ENCODE assay signal across 1 cellular context in the genomic region with DNA sequence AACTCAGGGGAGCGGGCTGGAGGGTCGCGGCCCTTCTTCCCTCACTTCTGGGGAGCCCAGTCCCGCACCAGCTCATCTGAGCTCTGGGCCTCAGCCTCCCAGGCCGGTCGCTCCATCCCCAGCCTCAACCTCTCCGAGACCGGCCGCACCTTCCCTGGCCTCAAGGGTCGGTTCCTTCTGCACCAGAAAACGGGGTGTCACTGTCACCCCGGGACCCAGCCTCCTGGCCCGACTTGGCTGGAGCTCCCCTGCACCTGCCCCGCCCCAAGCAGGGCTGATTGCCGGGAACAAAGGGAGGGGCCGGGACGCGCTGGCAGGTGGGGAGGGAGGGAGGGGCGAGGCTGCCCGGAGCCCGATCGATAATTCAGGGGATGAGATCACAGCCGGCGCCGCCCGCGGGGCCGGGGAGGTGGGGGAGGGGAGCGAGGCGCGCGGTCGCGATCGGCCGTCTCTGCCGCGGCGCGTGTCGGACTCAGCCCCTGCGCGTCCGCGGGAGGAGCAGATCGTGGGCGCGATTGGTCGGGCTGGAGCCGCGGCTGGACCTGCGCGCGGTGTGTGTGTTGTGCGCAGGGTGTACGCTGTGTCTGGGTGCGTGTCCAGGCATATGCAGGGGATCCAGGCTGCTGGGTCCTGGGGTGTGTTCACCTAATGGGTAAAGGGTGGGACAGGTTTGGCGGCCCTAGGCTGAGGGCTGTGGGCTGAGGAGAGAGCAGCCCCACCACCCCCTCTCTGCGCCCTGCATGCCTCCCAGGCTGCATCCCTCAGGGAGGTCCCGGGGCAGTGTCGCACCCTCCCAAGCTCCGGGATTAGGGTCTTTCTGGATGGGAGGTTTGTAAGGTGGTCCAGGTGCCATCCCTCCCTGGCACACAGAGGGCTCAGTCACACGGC.
TF ChIP-seq lines count a peak whose summit lies in the region.

No MANE protein-coding gene starts in this region.

TF ChIP-seq in HepG2, 621 proteins besides CTCF, POLR2A, EP300 and RAD21 (continued from another document and continues in another):
- TF ChIP-seq, protein P1, sequence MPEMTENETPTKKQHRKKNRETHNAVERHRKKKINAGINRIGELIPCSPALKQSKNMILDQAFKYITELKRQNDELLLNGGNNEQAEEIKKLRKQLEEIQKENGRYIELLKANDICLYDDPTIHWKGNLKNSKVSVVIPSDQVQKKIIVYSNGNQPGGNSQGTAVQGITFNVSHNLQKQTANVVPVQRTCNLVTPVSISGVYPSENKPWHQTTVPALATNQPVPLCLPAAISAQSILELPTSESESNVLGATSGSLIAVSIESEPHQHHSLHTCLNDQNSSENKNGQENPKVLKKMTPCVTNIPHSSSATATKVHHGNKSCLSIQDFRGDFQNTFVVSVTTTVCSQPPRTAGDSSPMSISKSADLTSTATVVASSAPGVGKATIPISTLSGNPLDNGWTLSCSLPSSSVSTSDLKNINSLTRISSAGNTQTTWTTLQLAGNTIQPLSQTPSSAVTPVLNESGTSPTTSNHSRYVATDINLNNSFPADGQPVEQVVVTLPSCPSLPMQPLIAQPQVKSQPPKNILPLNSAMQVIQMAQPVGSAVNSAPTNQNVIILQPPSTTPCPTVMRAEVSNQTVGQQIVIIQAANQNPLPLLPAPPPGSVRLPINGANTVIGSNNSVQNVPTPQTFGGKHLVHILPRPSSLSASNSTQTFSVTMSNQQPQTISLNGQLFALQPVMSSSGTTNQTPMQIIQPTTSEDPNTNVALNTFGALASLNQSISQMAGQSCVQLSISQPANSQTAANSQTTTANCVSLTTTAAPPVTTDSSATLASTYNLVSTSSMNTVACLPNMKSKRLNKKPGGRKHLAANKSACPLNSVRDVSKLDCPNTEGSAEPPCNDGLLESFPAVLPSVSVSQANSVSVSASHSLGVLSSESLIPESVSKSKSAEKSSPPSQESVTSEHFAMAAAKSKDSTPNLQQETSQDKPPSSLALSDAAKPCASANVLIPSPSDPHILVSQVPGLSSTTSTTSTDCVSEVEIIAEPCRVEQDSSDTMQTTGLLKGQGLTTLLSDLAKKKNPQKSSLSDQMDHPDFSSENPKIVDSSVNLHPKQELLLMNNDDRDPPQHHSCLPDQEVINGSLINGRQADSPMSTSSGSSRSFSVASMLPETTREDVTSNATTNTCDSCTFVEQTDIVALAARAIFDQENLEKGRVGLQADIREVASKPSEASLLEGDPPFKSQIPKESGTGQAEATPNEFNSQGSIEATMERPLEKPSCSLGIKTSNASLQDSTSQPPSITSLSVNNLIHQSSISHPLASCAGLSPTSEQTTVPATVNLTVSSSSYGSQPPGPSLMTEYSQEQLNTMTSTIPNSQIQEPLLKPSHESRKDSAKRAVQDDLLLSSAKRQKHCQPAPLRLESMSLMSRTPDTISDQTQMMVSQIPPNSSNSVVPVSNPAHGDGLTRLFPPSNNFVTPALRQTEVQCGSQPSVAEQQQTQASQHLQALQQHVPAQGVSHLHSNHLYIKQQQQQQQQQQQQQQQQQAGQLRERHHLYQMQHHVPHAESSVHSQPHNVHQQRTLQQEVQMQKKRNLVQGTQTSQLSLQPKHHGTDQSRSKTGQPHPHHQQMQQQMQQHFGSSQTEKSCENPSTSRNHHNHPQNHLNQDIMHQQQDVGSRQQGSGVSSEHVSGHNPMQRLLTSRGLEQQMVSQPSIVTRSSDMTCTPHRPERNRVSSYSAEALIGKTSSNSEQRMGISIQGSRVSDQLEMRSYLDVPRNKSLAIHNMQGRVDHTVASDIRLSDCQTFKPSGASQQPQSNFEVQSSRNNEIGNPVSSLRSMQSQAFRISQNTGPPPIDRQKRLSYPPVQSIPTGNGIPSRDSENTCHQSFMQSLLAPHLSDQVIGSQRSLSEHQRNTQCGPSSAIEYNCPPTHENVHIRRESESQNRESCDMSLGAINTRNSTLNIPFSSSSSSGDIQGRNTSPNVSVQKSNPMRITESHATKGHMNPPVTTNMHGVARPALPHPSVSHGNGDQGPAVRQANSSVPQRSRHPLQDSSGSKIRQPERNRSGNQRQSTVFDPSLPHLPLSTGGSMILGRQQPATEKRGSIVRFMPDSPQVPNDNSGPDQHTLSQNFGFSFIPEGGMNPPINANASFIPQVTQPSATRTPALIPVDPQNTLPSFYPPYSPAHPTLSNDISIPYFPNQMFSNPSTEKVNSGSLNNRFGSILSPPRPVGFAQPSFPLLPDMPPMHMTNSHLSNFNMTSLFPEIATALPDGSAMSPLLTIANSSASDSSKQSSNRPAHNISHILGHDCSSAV (CRISPR knock-in tag; IDR thresholded peaks at IDR 0.05; ENCODE audit: borderline replicate concordance) = no peak
- TF ChIP-seq ATF1 (CRISPR knock-in tag; IDR thresholded peaks at IDR 0.05) (no peak), ZNF749 (CRISPR knock-in tag; IDR thresholded peaks at IDR 0.05; ENCODE audit: borderline replicate concordance) (no peak), ZNF260 (CRISPR knock-in tag; IDR thresholded peaks at IDR 0.05; ENCODE audit: borderline replicate concordance, low read depth) (no peak), JUND (CRISPR knock-in tag; IDR thresholded peaks at IDR 0.05) (no peak), RAD51 (IDR thresholded peaks at IDR 0.05; ENCODE audit: borderline replicate concordance) (no peak), EZH2 (conservative IDR thresholded peaks at IDR 0.05; ENCODE audit: low read depth, low read length) (no peak), SOX5 (CRISPR knock-in tag; IDR thresholded peaks at IDR 0.05; ENCODE audit: borderline replicate concordance) (peak; percentile 76), ZKSCAN8 (CRISPR knock-in tag; IDR thresholded peaks at IDR 0.05; ENCODE audit: borderline replicate concordance) (no peak; the same call in 1 of the 2 replicates), ZNF367 (CRISPR knock-in tag; IDR thresholded peaks at IDR 0.05; ENCODE audit: borderline replicate concordance) (no peak), SSRP1 (CRISPR knock-in tag; IDR thresholded peaks at IDR 0.05) (no peak), ZSCAN20 (CRISPR knock-in tag; IDR thresholded peaks at IDR 0.05; ENCODE audit: borderline replicate concordance) (no peak), ZKSCAN1 (IDR thresholded peaks at IDR 0.05; ENCODE audit: low read length) (no peak), ZNF605 (CRISPR knock-in tag; IDR thresholded peaks at IDR 0.05) (no peak), ZNF33B (CRISPR knock-in tag; IDR thresholded peaks at IDR 0.05) (no peak), YEATS4 (CRISPR knock-in tag; IDR thresholded peaks at IDR 0.05; ENCODE audit: borderline replicate concordance) (peak; percentile 80), ZNF556 (CRISPR knock-in tag; IDR thresholded peaks at IDR 0.05; ENCODE audit: borderline replicate concordance) (peak; percentile 67; the same call in 1 of the 2 replicates), SYNCRIP (IDR thresholded peaks at IDR 0.05; ENCODE audit: insufficient read depth, low read depth, low read length) (no peak), KLF16 (CRISPR knock-in tag; IDR thresholded peaks at IDR 0.05) (peak in 1 of 2 experiments; percentile 65; a peak in 2 of 4 replicates), SNRNP70 (IDR thresholded peaks at IDR 0.05; ENCODE audit: low read depth, low read length) (no peak), MLLT10 (CRISPR knock-in tag; IDR thresholded peaks at IDR 0.05) (no peak), ZNF543 (CRISPR knock-in tag; IDR thresholded peaks at IDR 0.05) (peak; percentile 41; the same call in 1 of the 2 replicates)
- TF ChIP-seq, protein P2, sequence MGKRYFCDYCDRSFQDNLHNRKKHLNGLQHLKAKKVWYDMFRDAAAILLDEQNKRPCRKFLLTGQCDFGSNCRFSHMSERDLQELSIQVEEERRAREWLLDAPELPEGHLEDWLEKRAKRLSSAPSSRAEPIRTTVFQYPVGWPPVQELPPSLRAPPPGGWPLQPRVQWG (CRISPR knock-in tag; IDR thresholded peaks at IDR 0.05; ENCODE audit: borderline replicate concordance, low read depth) = no peak
- TF ChIP-seq, protein P3, sequence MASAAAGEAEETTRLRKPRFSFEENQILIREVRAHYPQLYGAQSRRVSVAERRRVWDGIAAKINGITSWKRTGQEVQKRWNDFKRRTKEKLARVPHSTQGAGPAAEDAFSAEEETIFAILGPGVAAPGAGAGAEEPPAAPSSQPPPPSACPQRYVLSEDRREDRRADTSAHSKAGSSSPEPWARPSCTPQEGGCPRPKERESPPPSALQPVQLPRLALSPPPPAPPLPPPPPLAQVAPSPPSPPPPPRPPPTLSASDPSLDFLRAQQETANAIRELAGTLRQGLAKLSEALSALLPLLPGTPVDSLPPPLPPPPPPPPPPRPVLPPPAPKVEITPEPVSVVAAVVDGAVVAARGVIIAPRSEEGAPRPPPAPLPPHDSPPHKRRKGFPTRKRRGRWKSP (CRISPR knock-in tag; IDR thresholded peaks at IDR 0.05) = no peak
- TF ChIP-seq, protein P4, sequence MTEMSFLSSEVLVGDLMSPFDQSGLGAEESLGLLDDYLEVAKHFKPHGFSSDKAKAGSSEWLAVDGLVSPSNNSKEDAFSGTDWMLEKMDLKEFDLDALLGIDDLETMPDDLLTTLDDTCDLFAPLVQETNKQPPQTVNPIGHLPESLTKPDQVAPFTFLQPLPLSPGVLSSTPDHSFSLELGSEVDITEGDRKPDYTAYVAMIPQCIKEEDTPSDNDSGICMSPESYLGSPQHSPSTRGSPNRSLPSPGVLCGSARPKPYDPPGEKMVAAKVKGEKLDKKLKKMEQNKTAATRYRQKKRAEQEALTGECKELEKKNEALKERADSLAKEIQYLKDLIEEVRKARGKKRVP (CRISPR knock-in tag; IDR thresholded peaks at IDR 0.05) = peak in 1 of 2 experiments; percentile 64; a peak in 1 of 4 replicates
- TF ChIP-seq, protein P5, sequence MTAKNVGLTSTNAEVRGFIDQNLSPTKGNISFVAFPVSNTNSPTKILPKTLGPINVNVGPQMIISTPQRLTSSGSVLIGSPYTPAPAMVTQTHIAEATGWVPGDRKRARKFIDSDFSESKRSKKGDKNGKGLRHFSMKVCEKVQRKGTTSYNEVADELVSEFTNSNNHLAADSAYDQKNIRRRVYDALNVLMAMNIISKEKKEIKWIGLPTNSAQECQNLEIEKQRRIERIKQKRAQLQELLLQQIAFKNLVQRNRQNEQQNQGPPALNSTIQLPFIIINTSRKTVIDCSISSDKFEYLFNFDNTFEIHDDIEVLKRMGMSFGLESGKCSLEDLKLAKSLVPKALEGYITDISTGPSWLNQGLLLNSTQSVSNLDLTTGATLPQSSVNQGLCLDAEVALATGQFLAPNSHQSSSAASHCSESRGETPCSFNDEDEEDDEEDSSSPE (CRISPR knock-in tag; IDR thresholded peaks at IDR 0.05) = peak; percentile 61
- TF ChIP-seq, protein P6, sequence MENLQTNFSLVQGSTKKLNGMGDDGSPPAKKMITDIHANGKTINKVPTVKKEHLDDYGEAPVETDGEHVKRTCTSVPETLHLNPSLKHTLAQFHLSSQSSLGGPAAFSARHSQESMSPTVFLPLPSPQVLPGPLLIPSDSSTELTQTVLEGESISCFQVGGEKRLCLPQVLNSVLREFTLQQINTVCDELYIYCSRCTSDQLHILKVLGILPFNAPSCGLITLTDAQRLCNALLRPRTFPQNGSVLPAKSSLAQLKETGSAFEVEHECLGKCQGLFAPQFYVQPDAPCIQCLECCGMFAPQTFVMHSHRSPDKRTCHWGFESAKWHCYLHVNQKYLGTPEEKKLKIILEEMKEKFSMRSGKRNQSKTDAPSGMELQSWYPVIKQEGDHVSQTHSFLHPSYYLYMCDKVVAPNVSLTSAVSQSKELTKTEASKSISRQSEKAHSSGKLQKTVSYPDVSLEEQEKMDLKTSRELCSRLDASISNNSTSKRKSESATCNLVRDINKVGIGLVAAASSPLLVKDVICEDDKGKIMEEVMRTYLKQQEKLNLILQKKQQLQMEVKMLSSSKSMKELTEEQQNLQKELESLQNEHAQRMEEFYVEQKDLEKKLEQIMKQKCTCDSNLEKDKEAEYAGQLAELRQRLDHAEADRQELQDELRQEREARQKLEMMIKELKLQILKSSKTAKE (CRISPR knock-in tag; IDR thresholded peaks at IDR 0.05; ENCODE audit: borderline replicate concordance) = no peak; the same call in 1 of the 2 replicates
- TF ChIP-seq, protein P7, sequence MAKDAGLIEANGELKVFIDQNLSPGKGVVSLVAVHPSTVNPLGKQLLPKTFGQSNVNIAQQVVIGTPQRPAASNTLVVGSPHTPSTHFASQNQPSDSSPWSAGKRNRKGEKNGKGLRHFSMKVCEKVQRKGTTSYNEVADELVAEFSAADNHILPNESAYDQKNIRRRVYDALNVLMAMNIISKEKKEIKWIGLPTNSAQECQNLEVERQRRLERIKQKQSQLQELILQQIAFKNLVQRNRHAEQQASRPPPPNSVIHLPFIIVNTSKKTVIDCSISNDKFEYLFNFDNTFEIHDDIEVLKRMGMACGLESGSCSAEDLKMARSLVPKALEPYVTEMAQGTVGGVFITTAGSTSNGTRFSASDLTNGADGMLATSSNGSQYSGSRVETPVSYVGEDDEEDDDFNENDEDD (CRISPR knock-in tag; IDR thresholded peaks at IDR 0.05; ENCODE audit: borderline replicate concordance) = peak; percentile 43
- TF ChIP-seq, protein P8, sequence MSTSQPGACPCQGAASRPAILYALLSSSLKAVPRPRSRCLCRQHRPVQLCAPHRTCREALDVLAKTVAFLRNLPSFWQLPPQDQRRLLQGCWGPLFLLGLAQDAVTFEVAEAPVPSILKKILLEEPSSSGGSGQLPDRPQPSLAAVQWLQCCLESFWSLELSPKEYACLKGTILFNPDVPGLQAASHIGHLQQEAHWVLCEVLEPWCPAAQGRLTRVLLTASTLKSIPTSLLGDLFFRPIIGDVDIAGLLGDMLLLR (CRISPR knock-in tag; IDR thresholded peaks at IDR 0.05) = no peak; the same call in 1 of the 2 replicates
- TF ChIP-seq, protein P9, sequence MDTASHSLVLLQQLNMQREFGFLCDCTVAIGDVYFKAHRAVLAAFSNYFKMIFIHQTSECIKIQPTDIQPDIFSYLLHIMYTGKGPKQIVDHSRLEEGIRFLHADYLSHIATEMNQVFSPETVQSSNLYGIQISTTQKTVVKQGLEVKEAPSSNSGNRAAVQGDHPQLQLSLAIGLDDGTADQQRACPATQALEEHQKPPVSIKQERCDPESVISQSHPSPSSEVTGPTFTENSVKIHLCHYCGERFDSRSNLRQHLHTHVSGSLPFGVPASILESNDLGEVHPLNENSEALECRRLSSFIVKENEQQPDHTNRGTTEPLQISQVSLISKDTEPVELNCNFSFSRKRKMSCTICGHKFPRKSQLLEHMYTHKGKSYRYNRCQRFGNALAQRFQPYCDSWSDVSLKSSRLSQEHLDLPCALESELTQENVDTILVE (CRISPR knock-in tag; IDR thresholded peaks at IDR 0.05) = peak; percentile 53; the same call in 1 of the 2 replicates
- TF ChIP-seq, protein P10, sequence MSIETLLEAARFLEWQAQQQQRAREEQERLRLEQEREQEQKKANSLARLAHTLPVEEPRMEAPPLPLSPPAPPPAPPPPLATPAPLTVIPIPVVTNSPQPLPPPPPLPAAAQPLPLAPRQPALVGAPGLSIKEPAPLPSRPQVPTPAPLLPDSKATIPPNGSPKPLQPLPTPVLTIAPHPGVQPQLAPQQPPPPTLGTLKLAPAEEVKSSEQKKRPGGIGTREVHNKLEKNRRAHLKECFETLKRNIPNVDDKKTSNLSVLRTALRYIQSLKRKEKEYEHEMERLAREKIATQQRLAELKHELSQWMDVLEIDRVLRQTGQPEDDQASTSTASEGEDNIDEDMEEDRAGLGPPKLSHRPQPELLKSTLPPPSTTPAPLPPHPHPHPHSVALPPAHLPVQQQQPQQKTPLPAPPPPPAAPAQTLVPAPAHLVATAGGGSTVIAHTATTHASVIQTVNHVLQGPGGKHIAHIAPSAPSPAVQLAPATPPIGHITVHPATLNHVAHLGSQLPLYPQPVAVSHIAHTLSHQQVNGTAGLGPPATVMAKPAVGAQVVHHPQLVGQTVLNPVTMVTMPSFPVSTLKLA (IDR thresholded peaks at IDR 0.05) = no peak
- TF ChIP-seq, protein P11, sequence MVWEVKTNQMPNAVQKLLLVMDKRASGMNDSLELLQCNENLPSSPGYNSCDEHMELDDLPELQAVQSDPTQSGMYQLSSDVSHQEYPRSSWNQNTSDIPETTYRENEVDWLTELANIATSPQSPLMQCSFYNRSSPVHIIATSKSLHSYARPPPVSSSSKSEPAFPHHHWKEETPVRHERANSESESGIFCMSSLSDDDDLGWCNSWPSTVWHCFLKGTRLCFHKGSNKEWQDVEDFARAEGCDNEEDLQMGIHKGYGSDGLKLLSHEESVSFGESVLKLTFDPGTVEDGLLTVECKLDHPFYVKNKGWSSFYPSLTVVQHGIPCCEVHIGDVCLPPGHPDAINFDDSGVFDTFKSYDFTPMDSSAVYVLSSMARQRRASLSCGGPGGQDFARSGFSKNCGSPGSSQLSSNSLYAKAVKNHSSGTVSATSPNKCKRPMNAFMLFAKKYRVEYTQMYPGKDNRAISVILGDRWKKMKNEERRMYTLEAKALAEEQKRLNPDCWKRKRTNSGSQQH (CRISPR knock-in tag; IDR thresholded peaks at IDR 0.05; ENCODE audit: low read depth) = peak; percentile 55; the same call in 1 of the 2 replicates
